In genomic region chr16:57906385-57907316, GRCh38 we compare ENCODE assay signal across 9 cellular contexts.
DNase-seq lines count a peak whose midpoint lies in the region; ATAC-seq and TF ChIP-seq lines count a peak whose summit lies in the region.
"Had no signal": no experiment of that assay in that cellular context is flagged by ENCODE, and none has a peak within 500 bp of the region (broad histone marks: within the 10 kb centered on the region; RNA-seq: fewer than 3 reads in every experiment).

No MANE protein-coding gene starts in this region.

- H3K4me2 ChIP-seq in BLaER1, result peak overlapping the region; percentile 25; the same call in 1 of the 2 replicates

- H3K27ac Mint-ChIP-seq in MCF 10A (ENCODE audit: low read depth, unreplicated experiment), result no peak overlapping the region
- H3K27ac Mint-ChIP-seq: activated naive CD8-positive, alpha-beta T cell had no signal

- H3K9ac ChIP-seq in BLaER1, result no peak overlapping the region

- DNase-seq in NAMALWA (ENCODE audit: low spot score) (peak; percentile 34), MCF 10A (ENCODE audit: unreplicated experiment) (no peak), mucosa of descending colon (peak in 1 of 3 donors; percentile 12)

- no peaks in the 10 kb centered on the region for H3K9me3 Mint-ChIP-seq in MCF 10A (ENCODE audit: unreplicated experiment)

- intact Hi-C loops in MCF 10A (cut with micrococcal nuclease) (no loop called here), mucosa of descending colon (cut with DNase I, micrococcal nuclease) (no loop called here)

- H3K27me3 Mint-ChIP-seq in MCF 10A (ENCODE audit: insufficient read depth, unreplicated experiment), result no peaks in the 10 kb centered on the region

- H3K36me3 ChIP-seq in BLaER1 (no peaks in the 10 kb centered on the region), mucosa of descending colon (ENCODE audit: low read depth) (no peaks in the 10 kb centered on the region)

- no peaks in the 10 kb centered on the region for H3K36me3 Mint-ChIP-seq in MCF 10A (ENCODE audit: insufficient read depth, unreplicated experiment)
- H3K36me3 Mint-ChIP-seq: activated naive CD8-positive, alpha-beta T cell had no signal

- no peak overlapping the region for H3K4me3 ChIP-seq in BLaER1
- H3K4me3 ChIP-seq in mucosa of descending colon, result no peak overlapping the region

- POLR2A ChIA-PET in MCF 10A (lab: Yijun Ruan, JAX), result interaction anchor here (1.4 kb wide), 1 partner anchor 94 kb away, joined by 3 read pairs; the partner anchor contains the start of gene USB1

- H3K4me1 Mint-ChIP-seq in MCF 10A (ENCODE audit: insufficient read depth, unreplicated experiment), result peaks cover 9% of the 10 kb centered on the region

- CTCF ChIA-PET in MCF 10A (lab: Yijun Ruan, JAX), result interaction anchor here (0.5 to 3.4 kb wide), 26 partner anchors 9 to 554 kb away, joined by 3 to 28 read pairs (median 4); partner anchors contain the start of genes USB1 and ZNF319

- no peak overlapping the region for H3K4me3 Mint-ChIP-seq in MCF 10A (ENCODE audit: unreplicated experiment)
- H3K4me3 Mint-ChIP-seq: activated naive CD8-positive, alpha-beta T cell had no signal

- H3K4me1 ChIP-seq in BLaER1 (peaks cover 5% of the 10 kb centered on the region; the same call in 1 of the 2 replicates), mucosa of descending colon (ENCODE audit: low read depth) (no peaks in the 10 kb centered on the region)

- no peaks in the 10 kb centered on the region for H3K27me3 ChIP-seq in BLaER1

- BruUV-seq in MCF 10A (replicated peaks; lab: Mats Ljungman, UMichigan), result no TSS peak

- peak; percentile 25 for ATAC-seq in mucosa of descending colon
- ATAC-seq in GM19455 (IDR thresholded peaks at IDR 0.05; ENCODE audit: unreplicated experiment), result no peak
- no peak for ATAC-seq in GM21381 (IDR thresholded peaks at IDR 0.05; ENCODE audit: unreplicated experiment)
- ATAC-seq in HG03460 (IDR thresholded peaks at IDR 0.05; ENCODE audit: unreplicated experiment), result no peak
- no peak for ATAC-seq in activated CD4-positive, CD25-positive, alpha-beta regulatory T cell treated with anti-CD3 and anti-CD28 coated beads, Interleukin-2, amount 50 U/mL, for 24 hours

- no peaks in the 10 kb centered on the region for H4K20me1 ChIP-seq in BLaER1

- TF ChIP-seq CTCF in MCF 10A (IDR thresholded peaks at IDR 0.05; ENCODE audit: unreplicated experiment), result peak; percentile 76
- TF ChIP-seq CTCF in mucosa of descending colon (IDR thresholded peaks at IDR 0.05), result no peak

- H3K9me3 ChIP-seq in BLaER1, result no peaks in the 10 kb centered on the region
- no peaks in the 10 kb centered on the region for H3K9me3 ChIP-seq in mucosa of descending colon

- H3K27ac ChIP-seq in BLaER1, result no peak overlapping the region
